9 cellular contexts compared by ENCODE assay signal in the genomic region with DNA sequence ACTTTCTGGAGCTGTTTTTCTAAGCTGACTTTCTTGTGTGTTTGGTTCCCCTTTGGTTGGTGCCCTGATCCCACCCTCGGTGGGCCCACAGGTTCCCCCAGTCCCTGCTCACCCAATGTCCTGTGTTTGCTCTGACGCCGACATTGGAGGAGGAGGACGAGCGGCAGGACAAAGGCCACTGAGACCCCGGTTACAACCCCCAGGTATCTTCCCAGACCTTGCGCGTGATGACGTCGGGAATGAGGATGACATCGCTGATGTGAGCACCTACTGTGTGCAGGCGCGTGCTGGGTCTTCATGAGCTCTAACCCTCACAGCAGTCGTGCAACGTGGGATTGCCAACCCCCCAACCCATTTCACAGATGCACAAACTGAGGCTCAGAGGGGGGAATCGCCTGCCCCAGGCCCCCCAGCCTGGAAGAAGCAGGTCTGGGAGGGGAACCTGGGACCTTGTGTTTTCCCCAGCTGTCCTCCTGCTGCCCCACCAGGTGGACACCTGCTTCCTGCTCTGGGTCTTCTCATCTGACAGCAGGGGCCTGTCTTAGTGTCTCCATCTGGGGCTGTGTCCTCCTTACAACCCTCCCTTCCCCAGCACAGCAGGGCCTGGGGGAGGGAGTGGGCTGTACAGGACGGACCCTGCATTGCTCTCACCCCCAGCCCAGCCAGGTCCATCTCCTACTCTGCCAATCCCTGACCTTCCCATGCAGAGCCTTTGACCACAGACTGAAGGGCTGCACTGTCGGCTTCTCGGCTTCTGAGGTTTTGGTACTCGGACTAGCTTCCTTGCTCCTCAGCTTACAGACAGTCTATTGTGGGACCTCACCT. TPM values are rescaled to one million over a fixed set of nuclear protein-coding genes. Genes with fewer than 3 reads are reported as not detected.
DNase-seq lines count a peak whose midpoint lies in the region; ATAC-seq and TF ChIP-seq lines count a peak whose summit lies in the region.
"Had no signal": no experiment of that assay in that cellular context is flagged by ENCODE, and none has a peak within 500 bp of the region (broad histone marks: within the 10 kb centered on the region; RNA-seq: fewer than 3 reads in every experiment).

No MANE protein-coding gene starts in this region.

- no peak overlapping the region for H3K4me3 ChIP-seq in CD8-positive, alpha-beta T cell (ENCODE audit: low read depth, low read length)
- H3K4me3 ChIP-seq in MM.1S (ENCODE audit: low read length): peak overlapping the region; percentile 28
- peak overlapping the region; percentile 39 for H3K4me3 ChIP-seq in osteoblast (ENCODE audit: insufficient read depth, low read length)
- H3K4me3 ChIP-seq in hepatocyte: no peak overlapping the region
- H3K4me3 ChIP-seq: GM23338 had no signal

- peaks cover 4% of the 10 kb centered on the region for H3K27me3 Mint-ChIP-seq in CD8-positive, alpha-beta T cell (ENCODE audit: low read depth)
- no peaks in the 10 kb centered on the region for H3K27me3 Mint-ChIP-seq in endothelial cell (ENCODE audit: unreplicated experiment)

- H3K9ac ChIP-seq in MM.1S (ENCODE audit: low read length): peak overlapping the region; percentile 26

- H3K9me3 Mint-ChIP-seq in CD8-positive, alpha-beta T cell: no peaks in the 10 kb centered on the region
- H3K9me3 Mint-ChIP-seq in endothelial cell (ENCODE audit: unreplicated experiment): no peaks in the 10 kb centered on the region
- H3K9me3 Mint-ChIP-seq: GM23338 had no signal

- POLR2A ChIA-PET in CD8-positive, alpha-beta T cell (lab: Charles Lee): no interaction called here

- peak overlapping the region; percentile 65 for H3K4me2 ChIP-seq in MM.1S (ENCODE audit: low read depth, low read length)
- H3K4me2 ChIP-seq in osteoblast (ENCODE audit: insufficient read depth, low read length): peak overlapping the region; percentile 69
- no peak overlapping the region for H3K4me2 ChIP-seq in hepatocyte
- H3K4me2 ChIP-seq: GM23338 had no signal

- WGBS in hepatocyte (ENCODE audit: low lambda C conversion rate, missing lambda C conversion rate): 87% methylated on average over 20 of the region's 20 CpGs

- peaks cover 12% of the 10 kb centered on the region for H3K4me1 ChIP-seq in CD8-positive, alpha-beta T cell (ENCODE audit: insufficient read depth, low read length)
- H3K4me1 ChIP-seq in MM.1S (ENCODE audit: low read length): peaks cover 16% of the 10 kb centered on the region
- H3K4me1 ChIP-seq in osteoblast (ENCODE audit: insufficient read depth, low read length): peaks cover 3% of the 10 kb centered on the region
- no peaks in the 10 kb centered on the region for H3K4me1 ChIP-seq in hepatocyte (ENCODE audit: insufficient read depth)

- peaks cover 9% of the 10 kb centered on the region for H3K4me1 Mint-ChIP-seq in CD8-positive, alpha-beta T cell (ENCODE audit: low read depth)
- H3K4me1 Mint-ChIP-seq in endothelial cell (ENCODE audit: unreplicated experiment): peaks cover 9% of the 10 kb centered on the region
- H3K4me1 Mint-ChIP-seq: GM23338 had no signal

- no peaks in the 10 kb centered on the region for H4K20me1 ChIP-seq in MM.1S (ENCODE audit: insufficient read depth, low read length)
- H4K20me1 ChIP-seq in osteoblast (ENCODE audit: insufficient read depth, low read length): no peaks in the 10 kb centered on the region
- H4K20me1 ChIP-seq in hepatocyte (ENCODE audit: insufficient read depth, poor library complexity, severe bottlenecking): no peaks in the 10 kb centered on the region

- H3K36me3 Mint-ChIP-seq in CD8-positive, alpha-beta T cell: no peaks in the 10 kb centered on the region
- H3K36me3 Mint-ChIP-seq in endothelial cell (ENCODE audit: low read depth, unreplicated experiment): no peaks in the 10 kb centered on the region

- H3K9me2 ChIP-seq in MM.1S (replicated peaks; ENCODE audit: insufficient read depth, low read length): no peaks in the 10 kb centered on the region
- H3K9me2 ChIP-seq in hepatocyte (replicated peaks; ENCODE audit: insufficient read depth): no peaks in the 10 kb centered on the region

- DNase-seq in CD8-positive, alpha-beta T cell: no peak
- no peak for DNase-seq in MM.1S
- no peak for DNase-seq in endothelial cell (ENCODE audit: low spot score)
- DNase-seq in osteoblast (ENCODE audit: insufficient read length, low spot score, missing footprints): peak; percentile 80
- no peak for DNase-seq in hepatocyte (ENCODE audit: low spot score)
- DNase-seq: NCI-H748 treated with DMSO at 0.1 percent for 48 hours had no signal

- H3K4me3 Mint-ChIP-seq in CD8-positive, alpha-beta T cell: peak overlapping the region; percentile 3
- no peak overlapping the region for H3K4me3 Mint-ChIP-seq in endothelial cell (ENCODE audit: unreplicated experiment)
- H3K4me3 Mint-ChIP-seq: GM23338 had no signal

- H3K79me2 ChIP-seq in MM.1S (ENCODE audit: low read length) (no peaks in the 10 kb centered on the region), osteoblast (ENCODE audit: insufficient read depth, low read length) (no peaks in the 10 kb centered on the region), hepatocyte (no peaks in the 10 kb centered on the region)

- no peak for TF ChIP-seq CTCF in CD8-positive, alpha-beta T cell (IDR thresholded peaks at IDR 0.05)
- TF ChIP-seq CTCF in MM.1S (IDR thresholded peaks at IDR 0.05; ENCODE audit: low read length): no peak
- TF ChIP-seq CTCF in endothelial cell (IDR thresholded peaks at IDR 0.05; ENCODE audit: unreplicated experiment): no peak
- no peak for TF ChIP-seq CTCF in osteoblast (IDR thresholded peaks at IDR 0.05; ENCODE audit: extremely low read depth, low read depth, low read length)
- TF ChIP-seq CTCF in hepatocyte (IDR thresholded peaks at IDR 0.05; ENCODE audit: poor library complexity): no peak

- peaks cover 16% of the 10 kb centered on the region for H3F3A ChIP-seq in MM.1S (ENCODE audit: insufficient read depth, low read length)

- no peaks in the 10 kb centered on the region for H3K27me3 ChIP-seq in CD8-positive, alpha-beta T cell (ENCODE audit: insufficient read depth, low read length)
- H3K27me3 ChIP-seq in MM.1S (replicated peaks; ENCODE audit: insufficient read depth, low read length) (peaks cover 16% of the 10 kb centered on the region), osteoblast (ENCODE audit: insufficient read depth, low read length) (no peaks in the 10 kb centered on the region), hepatocyte (peaks cover 7% of the 10 kb centered on the region)

- H3K9me3 ChIP-seq in CD8-positive, alpha-beta T cell (ENCODE audit: low read length): no peaks in the 10 kb centered on the region
- H3K9me3 ChIP-seq in MM.1S (replicated peaks; ENCODE audit: insufficient read depth, low read length) (no peaks in the 10 kb centered on the region), osteoblast (ENCODE audit: low read depth, low read length) (no peaks in the 10 kb centered on the region), hepatocyte (ENCODE audit: low read depth) (no peaks in the 10 kb centered on the region)

- intact Hi-C loops in CD8-positive, alpha-beta T cell (cut with DNase I, micrococcal nuclease): no loop called here

- CTCF ChIA-PET in CD8-positive, alpha-beta T cell (lab: Charles Lee): interaction anchor here (1.1 to 1.2 kb wide), 2 partner anchors 18 to 144 kb away, joined by 3 to 4 read pairs; no protein-coding TSS in a partner anchor

- no peaks in the 10 kb centered on the region for H3K36me3 ChIP-seq in CD8-positive, alpha-beta T cell (ENCODE audit: insufficient read depth, low read length)
- H3K36me3 ChIP-seq in MM.1S (replicated peaks; ENCODE audit: insufficient read depth, low read length) (no peaks in the 10 kb centered on the region), osteoblast (ENCODE audit: insufficient read depth, low read length) (no peaks in the 10 kb centered on the region), hepatocyte (replicated peaks; ENCODE audit: insufficient read depth, low read depth) (no peaks in the 10 kb centered on the region)

- no peak for ATAC-seq in CD8-positive, alpha-beta T cell
- ATAC-seq in GM21786 (IDR thresholded peaks at IDR 0.05; ENCODE audit: unreplicated experiment) (no peak), HG02973 (IDR thresholded peaks at IDR 0.05; ENCODE audit: unreplicated experiment) (no peak)
- ATAC-seq: GM23338 had no signal

- no peak overlapping the region for H3K27ac ChIP-seq in CD8-positive, alpha-beta T cell (ENCODE audit: low read depth, low read length)
- H3K27ac ChIP-seq in MM.1S (ENCODE audit: low read length): peak overlapping the region; percentile 57; the same call in 1 of the 2 replicates
- H3K27ac ChIP-seq in osteoblast (ENCODE audit: low read depth, low read length): no peak overlapping the region
- no peak overlapping the region for H3K27ac ChIP-seq in hepatocyte

- no peak overlapping the region for H3K27ac Mint-ChIP-seq in CD8-positive, alpha-beta T cell
- peak overlapping the region; percentile 67 for H3K27ac Mint-ChIP-seq in endothelial cell (ENCODE audit: unreplicated experiment)
- H3K27ac Mint-ChIP-seq: GM23338 had no signal

- H2AFZ ChIP-seq in MM.1S (ENCODE audit: low read length) (0 out of 2 replicates have a peak overlapping the region, but pooled peaks have one; percentile 22), osteoblast (ENCODE audit: low read length) (peak overlapping the region; percentile 58), hepatocyte (no peak overlapping the region)
- H2AFZ ChIP-seq: GM23338 had no signal

RNA-seq across cellular contexts. Expression of a gene that starts 4.7 kb away (rescaled TPM):
- not detected for total RNA-seq in CD8-positive, alpha-beta T cell
- total RNA-seq in endothelial cell (ENCODE audit: unreplicated experiment) (not detected), osteoblast (not detected in 2 replicates), hepatocyte (0.28 TPM in 1 of 2 replicates, not detected in the other)
- polyA plus RNA-seq in hepatocyte: 0.13 and 0.36 TPM in 2 replicates
- total RNA-seq: GM23338 had no signal
- polyA plus RNA-seq: GM23338 had no signal

RNA-seq across cellular contexts. Expression of a gene that starts 9.8 kb away (rescaled TPM):
- not detected for total RNA-seq in CD8-positive, alpha-beta T cell
- not detected for total RNA-seq in endothelial cell (ENCODE audit: unreplicated experiment)
- total RNA-seq in osteoblast: not detected in 2 replicates
- total RNA-seq in hepatocyte: 0.16 and 0.80 TPM in 2 replicates
- polyA plus RNA-seq in hepatocyte: 1.3 and 1.6 TPM in 2 replicates
- total RNA-seq: GM23338 had no signal
- polyA plus RNA-seq: GM23338 had no signal

RNA-seq across cellular contexts. Expression of a gene that starts 24.5 kb away (rescaled TPM):
- not detected for total RNA-seq in CD8-positive, alpha-beta T cell
- total RNA-seq in endothelial cell (ENCODE audit: unreplicated experiment) (not detected), osteoblast (not detected in 2 replicates), hepatocyte (0.24 TPM in 1 of 2 replicates, not detected in the other)
- polyA plus RNA-seq in hepatocyte: 1.4 and 1.7 TPM in 2 replicates
- total RNA-seq: GM23338 had no signal
- polyA plus RNA-seq: GM23338 had no signal

RNA-seq across cellular contexts. Expression of a gene that starts 33.6 kb away (rescaled TPM):
- total RNA-seq in CD8-positive, alpha-beta T cell: under 1 TPM; 0.14 to 0.19 TPM
- total RNA-seq in endothelial cell (ENCODE audit: unreplicated experiment) (not detected), osteoblast (not detected in 2 replicates), hepatocyte (not detected in 2 replicates)
- polyA plus RNA-seq in hepatocyte: 0.09 TPM in 1 of 2 replicates, not detected in the other
- total RNA-seq: GM23338 had no signal
- polyA plus RNA-seq: GM23338 had no signal

RNA-seq across cellular contexts. Expression of a gene that starts 46.7 kb away (rescaled TPM):
- 1,000 to 10,000 TPM; 2,006 to 2,016 TPM for total RNA-seq in CD8-positive, alpha-beta T cell
- 1,195 TPM for total RNA-seq in endothelial cell (ENCODE audit: unreplicated experiment)
- total RNA-seq in osteoblast: 1,229 and 1,336 TPM in 2 replicates
- total RNA-seq in hepatocyte: 1,843 and 2,161 TPM in 2 replicates
- 415 and 465 TPM in 2 replicates for polyA plus RNA-seq in hepatocyte

Comparison
In these comparisons a context has a peak if more than half of its experiments do, and no peak if none do; other contexts are left out.
1. H3K4me3 ChIP-seq: peak in MM.1S (single experiment) and osteoblast (single experiment); none in CD8-positive, alpha-beta T cell (single experiment) and hepatocyte (single experiment).